ENCODE assay signal across 17 cellular contexts in genomic region chr4:3406021-3406420, GRCh38. TPM values are rescaled to one million over a fixed set of nuclear protein-coding genes. Genes with fewer than 3 reads are reported as not detected.
DNase-seq lines count a peak whose midpoint lies in the region; ATAC-seq and TF ChIP-seq lines count a peak whose summit lies in the region.
"Had no signal": no experiment of that assay in that cellular context is flagged by ENCODE, and none has a peak within 500 bp of the region (broad histone marks: within the 10 kb centered on the region; RNA-seq: fewer than 3 reads in every experiment).

No MANE protein-coding gene starts in this region.

- H3K23me2 ChIP-seq in H9 (ENCODE audit: insufficient read length, low read depth, low read length, poor library complexity, severe bottlenecking): peaks cover 3% of the 10 kb centered on the region

- H2BK15ac ChIP-seq in H9 (ENCODE audit: low read depth, low read length): no peak overlapping the region

- H3K56ac ChIP-seq in H9 (ENCODE audit: insufficient read length, low read depth, low read length): no peak overlapping the region

- no peak overlapping the region for H3K14ac ChIP-seq in H9 (ENCODE audit: insufficient read depth, low read length)

- H3K23ac ChIP-seq in H9 (ENCODE audit: insufficient read length, low read depth, low read length): no peak overlapping the region

- peaks cover 10 to 13% of the 10 kb centered on the region in 2 experiments for H3K9me3 Mint-ChIP-seq in H9
- H3K9me3 Mint-ChIP-seq: CD8-positive, alpha-beta T cell had no signal

- no peak overlapping the region for H2AFZ ChIP-seq in H9 (ENCODE audit: low read length)

- H3K27ac ChIP-seq in H9 (ENCODE audit: insufficient read length, low read depth, low read length): no peak overlapping the region
- H3K27ac ChIP-seq in WERI-Rb-1: no peak overlapping the region
- no peak overlapping the region for H3K27ac ChIP-seq in suprapubic skin
- H3K27ac ChIP-seq: BLaER1 treated with 17β-estradiol and CSF1 and Interleukin-3, amounts not matched to agents 10 nM and 100 nM; KMS-11 had no signal

- ATAC-seq in HG03460 (IDR thresholded peaks at IDR 0.05; ENCODE audit: unreplicated experiment) (no peak), HG02610 (IDR thresholded peaks at IDR 0.05; ENCODE audit: unreplicated experiment) (no peak)
- ATAC-seq: CD8-positive, alpha-beta T cell had no signal

- H3K27ac Mint-ChIP-seq in H9: no peak overlapping the region
- H3K27ac Mint-ChIP-seq: CD8-positive, alpha-beta T cell had no signal

- no CpG with 5 or more reads among the region's 13 CpGs for WGBS in H9 (ENCODE audit: extremely low coverage, insufficient read length, low lambda C conversion rate)
- WGBS in suprapubic skin: 97% methylated on average over 5 of the region's 13 CpGs

- H3K27me3 ChIP-seq in H9 (ENCODE audit: insufficient read depth, low read length): no peaks in the 10 kb centered on the region
- H3K27me3 ChIP-seq in WERI-Rb-1 (ENCODE audit: insufficient read depth, low read depth, severe bottlenecking): no peaks in the 10 kb centered on the region
- no peaks in the 10 kb centered on the region for H3K27me3 ChIP-seq in suprapubic skin
- H3K27me3 ChIP-seq: BLaER1 treated with 17β-estradiol and CSF1 and Interleukin-3, amounts not matched to agents 10 nM and 100 nM had no signal

- H3K4me1 ChIP-seq in H9 (ENCODE audit: insufficient read depth, low read length): no peaks in the 10 kb centered on the region
- peaks cover 30% of the 10 kb centered on the region for H3K4me1 ChIP-seq in suprapubic skin

- no peaks in the 10 kb centered on the region for H3K79me2 ChIP-seq in H9 (ENCODE audit: insufficient read depth, low read length)

- H3K27me3 Mint-ChIP-seq in H9 (ENCODE audit: low read depth): peaks cover 6% of the 10 kb centered on the region

- H3K4me2 ChIP-seq in H9 (ENCODE audit: insufficient read depth, insufficient read length, low read length): no peak overlapping the region
- H3K4me2 ChIP-seq: KMS-11 had no signal

- H2BK20ac ChIP-seq in H9 (ENCODE audit: low read depth, low read length, poor library complexity, severe bottlenecking): no peak overlapping the region

- no peaks in the 10 kb centered on the region for H3K79me1 ChIP-seq in H9 (ENCODE audit: insufficient read depth, low read depth, low read length, poor library complexity, severe bottlenecking)

- no peak overlapping the region for H3K9ac ChIP-seq in H9 (ENCODE audit: extremely low read depth, insufficient read length, low read length)
- H3K9ac ChIP-seq: BLaER1 treated with 17β-estradiol and CSF1 and Interleukin-3, amounts not matched to agents 10 nM and 100 nM; KMS-11 had no signal

- H3T11ph ChIP-seq in H9 (ENCODE audit: low read length): no peak overlapping the region

- H3K36me3 ChIP-seq in WERI-Rb-1 (peaks cover 3% of the 10 kb centered on the region), suprapubic skin (peaks cover 6% of the 10 kb centered on the region)

- no peak for TF ChIP-seq EP300 in suprapubic skin (IDR thresholded peaks at IDR 0.05)

- H3K36me3 Mint-ChIP-seq in H9 (ENCODE audit: insufficient read depth in 1 of 3, low read depth in 3 of 3): peaks cover 9 to 12% (median 11%) of the 10 kb centered on the region in 3 experiments
- H3K36me3 Mint-ChIP-seq: CD8-positive, alpha-beta T cell had no signal

- H2BK12ac ChIP-seq in H9 (ENCODE audit: insufficient read length, low read depth, low read length): no peak overlapping the region

- H3K4me3 ChIP-seq in WERI-Rb-1 (ENCODE audit: low read depth, low read length) (no peak overlapping the region), suprapubic skin (no peak overlapping the region)
- H3K4me3 ChIP-seq: BLaER1 treated with 17β-estradiol and CSF1 and Interleukin-3, amounts not matched to agents 10 nM and 100 nM had no signal

- no peak overlapping the region for H4K8ac ChIP-seq in H9 (replicated peaks; ENCODE audit: insufficient read length, low read depth, low read length)

- no peak overlapping the region for H4K91ac ChIP-seq in H9 (ENCODE audit: insufficient read length, low read depth, low read length)

- H3K4ac ChIP-seq in H9 (ENCODE audit: low read depth, low read length): no peak overlapping the region

- peaks cover 8% of the 10 kb centered on the region for H3K9me3 ChIP-seq in H9 (ENCODE audit: control insufficient read depth, low read depth, low read length)
- H3K9me3 ChIP-seq in WERI-Rb-1 (ENCODE audit: severe bottlenecking): peaks cover 11% of the 10 kb centered on the region
- H3K9me3 ChIP-seq in suprapubic skin: no peaks in the 10 kb centered on the region

- no peak overlapping the region for H2AK5ac ChIP-seq in H9 (ENCODE audit: insufficient read length, low read length)

- no peak overlapping the region for H4K5ac ChIP-seq in H9 (ENCODE audit: insufficient read length, low read depth, low read length)

- no peak overlapping the region for H3K18ac ChIP-seq in H9 (ENCODE audit: insufficient read length, low read depth, low read length)

- H4K20me1 ChIP-seq in H9 (ENCODE audit: control insufficient read depth, insufficient read depth, insufficient read length): no peaks in the 10 kb centered on the region

- no peak overlapping the region for H2BK120ac ChIP-seq in H9 (ENCODE audit: low read depth, low read length, poor library complexity, severe bottlenecking)

- no peak overlapping the region for H3K4me3 Mint-ChIP-seq in H9
- H3K4me3 Mint-ChIP-seq: CD8-positive, alpha-beta T cell had no signal

- TF ChIP-seq CTCF in H9 (conservative IDR thresholded peaks at IDR 0.05) (no peak), WERI-Rb-1 (IDR thresholded peaks at IDR 0.05; ENCODE audit: low read depth, low read length) (no peak), suprapubic skin (IDR thresholded peaks at IDR 0.05) (no peak)

- no peak overlapping the region for H2BK5ac ChIP-seq in H9 (ENCODE audit: insufficient read length, low read length)

- DNase-seq in H9 (peak; percentile 23), WERI-Rb-1 (peak; percentile 3), medulla oblongata (ENCODE audit: extremely low spot score) (peak; percentile 31), suprapubic skin (ENCODE audit: low spot score in 2 of 2) (peak; percentile 44 to 65)
- no peak for DNase-seq in activated CD4-positive, CD25-positive, alpha-beta regulatory T cell (lab: John Stamatoyannopoulos, UW)
- DNase-seq: CD8-positive, alpha-beta T cell; DMS79 treated with DMSO at 0.1 percent for 48 hours; GOT3; MV-4-11; NCI-H1694 treated with DMSO at 0.1 percent for 48 hours; NCI-H510A; NCI-H774; OCI-M1 had no signal

- H3K4me1 Mint-ChIP-seq in H9: peaks cover 0 to 12% of the 10 kb centered on the region in 2 experiments; a peak in 3 of 4 replicates

- TF ChIP-seq POLR2A in suprapubic skin (IDR thresholded peaks at IDR 0.05): no peak

RNA-seq across cellular contexts. Expression of gene HGFAC, which starts 35.7 kb away (rescaled TPM):
- total RNA-seq in H9 (2021) (0.33 and 0.37 TPM in 2 replicates), suprapubic skin (not detected)
- total RNA-seq: CD8-positive, alpha-beta T cell had no signal

RNA-seq across cellular contexts. Expression of gene DOK7, which starts 57.1 kb away (rescaled TPM):
- total RNA-seq in H9 (2021) (0.26 TPM in 1 of 2 replicates, not detected in the other), suprapubic skin (10 to 100 TPM in 1 of 4 donors, 1 to 10 TPM in 3; 1.7 to 11.2 (median 2.6) TPM)
- total RNA-seq: CD8-positive, alpha-beta T cell had no signal

Comparison
In these comparisons a context has a peak if more than half of its experiments do, and no peak if none do; other contexts are left out.
1. DNase-seq: peak in H9 (single experiment), WERI-Rb-1 (single experiment), medulla oblongata (single experiment) and suprapubic skin (2 of 2); none in activated CD4-positive, CD25-positive, alpha-beta regulatory T cell (0 of 4).